13 cellular contexts compared by ENCODE assay signal in the genomic region with DNA sequence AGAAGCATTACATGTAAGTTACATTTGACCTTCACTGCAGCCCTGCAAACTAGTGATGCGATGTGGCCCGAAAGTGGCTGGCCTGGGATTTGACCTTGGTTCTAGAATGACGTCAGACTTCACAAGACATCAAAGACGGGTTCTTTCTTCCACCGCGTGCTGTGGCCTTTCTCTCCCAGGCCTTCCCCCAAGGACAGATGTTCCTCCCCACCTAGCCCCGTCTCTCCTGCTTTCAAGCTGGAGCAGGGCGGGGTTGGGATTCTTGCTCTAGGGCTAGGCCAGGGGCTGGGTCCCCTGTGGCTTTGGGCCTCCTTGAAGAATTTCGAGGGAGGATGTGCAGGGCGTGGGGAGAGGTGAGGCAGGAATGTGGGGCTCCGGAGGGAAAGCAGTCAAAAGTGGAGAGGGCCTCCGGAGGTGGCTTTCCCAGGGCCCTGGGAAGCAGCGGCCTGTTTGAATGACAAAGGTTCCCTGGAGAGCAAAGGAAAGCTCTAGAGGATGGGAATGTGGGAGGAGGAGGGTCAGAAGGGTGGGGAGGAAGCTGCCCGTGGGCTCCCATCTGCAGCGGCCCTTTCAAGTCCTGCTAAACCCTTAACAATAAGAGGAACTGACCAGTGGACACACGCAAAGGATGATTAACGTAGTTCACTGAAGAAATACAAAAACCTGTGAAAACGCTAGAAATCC. TPM values are rescaled to one million over a fixed set of nuclear protein-coding genes. Genes with fewer than 3 reads are reported as not detected.
DNase-seq lines count a peak whose midpoint lies in the region; TF ChIP-seq lines count a peak whose summit lies in the region.
"Had no signal": no experiment of that assay in that cellular context is flagged by ENCODE, and none has a peak within 500 bp of the region (broad histone marks: within the 10 kb centered on the region; RNA-seq: fewer than 3 reads in every experiment).

No MANE protein-coding gene starts in this region.

- no peak overlapping the region for H2AFZ ChIP-seq in Loucy (ENCODE audit: low read length)
- H2AFZ ChIP-seq in mesenchymal stem cell (ENCODE audit: low read depth, low read length) = no peak overlapping the region

- peak; percentile 33 for DNase-seq in mesenchymal stem cell
- no peak for DNase-seq in type B pancreatic cell (ENCODE audit: extremely low spot score, unreplicated experiment)
- DNase-seq in NCI-H2107 (lab: John Stamatoyannopoulos, UW) = no peak
- DNase-seq in OCI-M2 (lab: John Stamatoyannopoulos, UW; ENCODE audit: unreplicated experiment) = no peak
- no peak for DNase-seq in NCI-H2029 (lab: John Stamatoyannopoulos, UW)
- DNase-seq: activated T-cell treated with anti-CD3 and anti-CD28 coated beads for 4 hours; NCI-H1694; stimulated activated CD4-positive, alpha-beta T cell treated with anti-CD3 and anti-CD28 coated beads, Interleukin-4, amount 100 ng/mL, for 1 hour; T-helper 1 cell had no signal

- peak overlapping the region; percentile 96 for H3K27ac ChIP-seq in ectodermal cell (ENCODE audit: insufficient read depth, low read depth, low read length, poor library complexity, severe bottlenecking)
- H3K27ac ChIP-seq in mesenchymal stem cell (ENCODE audit: low read length, poor library complexity, severe bottlenecking) = peak overlapping the region; percentile 38
- H3K27ac ChIP-seq: C4-2B, coronary artery had no signal

- no peaks in the 10 kb centered on the region for H3K79me2 ChIP-seq in Loucy (ENCODE audit: insufficient read depth, low read length)

- H3K27me3 ChIP-seq in Loucy (ENCODE audit: insufficient read depth, low read length, poor library complexity, severe bottlenecking) (no peaks in the 10 kb centered on the region), ectodermal cell (ENCODE audit: control insufficient read depth, insufficient read depth, low read length, poor library complexity, severe bottlenecking) (no peaks in the 10 kb centered on the region), mesenchymal stem cell (ENCODE audit: control insufficient read depth in 1 of 2, insufficient read depth in 1 of 2, low read length in 2 of 2) (peaks cover 4 to 68% of the 10 kb centered on the region in 2 experiments)

- peaks cover 3% of the 10 kb centered on the region for H3K27me3 Mint-ChIP-seq in type B pancreatic cell

- H3K9me2 ChIP-seq in Loucy (replicated peaks; ENCODE audit: low read depth, low read length) = no peaks in the 10 kb centered on the region

- H3K9me3 ChIP-seq in Loucy (ENCODE audit: insufficient read depth, low read depth, low read length) (no peaks in the 10 kb centered on the region), ectodermal cell (ENCODE audit: control insufficient read depth, low read length) (no peaks in the 10 kb centered on the region), mesenchymal stem cell (ENCODE audit: control insufficient read depth, low read length) (no peaks in the 10 kb centered on the region)

- H3K4me3 Mint-ChIP-seq in type B pancreatic cell = peak overlapping the region; percentile 68

- H3K9me3 Mint-ChIP-seq in type B pancreatic cell = peaks cover 4% of the 10 kb centered on the region

- TF ChIP-seq CTCF in Loucy (conservative IDR thresholded peaks at IDR 0.05; ENCODE audit: low read length) = no peak
- TF ChIP-seq CTCF in type B pancreatic cell (conservative IDR thresholded peaks at IDR 0.05) = peak; percentile 34

- no peak overlapping the region for H2BK12ac ChIP-seq in mesenchymal stem cell (ENCODE audit: low read length in 2 of 2)

- H3K4me1 ChIP-seq in Loucy (ENCODE audit: insufficient read depth, low read length, poor library complexity, severe bottlenecking) (peaks cover 11% of the 10 kb centered on the region), ectodermal cell (ENCODE audit: control insufficient read depth, insufficient read depth, low read length) (peaks cover 44% of the 10 kb centered on the region), mesenchymal stem cell (ENCODE audit: control insufficient read depth, insufficient read depth, low read depth, low read length) (peaks cover 10% of the 10 kb centered on the region)

- no peak overlapping the region for H4K8ac ChIP-seq in mesenchymal stem cell (ENCODE audit: low read length)

- H3K36me3 ChIP-seq in Loucy (ENCODE audit: insufficient read depth, low read length) = no peaks in the 10 kb centered on the region
- H3K36me3 ChIP-seq in ectodermal cell (ENCODE audit: control insufficient read depth, insufficient read depth, low read length) = no peaks in the 10 kb centered on the region
- H3K36me3 ChIP-seq in mesenchymal stem cell (ENCODE audit: control insufficient read depth in 1 of 2, insufficient read depth in 2 of 2, low read depth in 1 of 2, low read length in 2 of 2) = no peaks in the 10 kb centered on the region

- H3K9ac ChIP-seq in Loucy (ENCODE audit: low read depth, low read length, poor library complexity, severe bottlenecking) (no peak overlapping the region), mesenchymal stem cell (ENCODE audit: low read length) (no peak overlapping the region)

- WGBS in ectodermal cell, 2 experiments = 1% methylated on average over 16 to 18 of the region's 18 CpGs
- 27% methylated on average over 15 of the region's 18 CpGs for WGBS in mesenchymal stem cell

- H2BK120ac ChIP-seq in mesenchymal stem cell (ENCODE audit: low read depth, low read length) = no peak overlapping the region

- no peak overlapping the region for H2AK5ac ChIP-seq in mesenchymal stem cell (ENCODE audit: low read length, severe bottlenecking)

- no peak overlapping the region for H3K23ac ChIP-seq in mesenchymal stem cell (ENCODE audit: low read length in 2 of 2)

- H4K20me1 ChIP-seq in Loucy (ENCODE audit: insufficient read depth, low read length, poor library complexity, severe bottlenecking) = no peaks in the 10 kb centered on the region

- peak overlapping the region; percentile 14 for H3K4me2 ChIP-seq in Loucy (ENCODE audit: low read depth, low read length, poor library complexity, severe bottlenecking)
- no peak overlapping the region for H3K4me2 ChIP-seq in mesenchymal stem cell (ENCODE audit: low read length, poor library complexity, severe bottlenecking)

- no peak overlapping the region for H2BK5ac ChIP-seq in mesenchymal stem cell (ENCODE audit: low read depth, low read length, poor library complexity, severe bottlenecking)

- no peak overlapping the region for H3K4ac ChIP-seq in mesenchymal stem cell (ENCODE audit: low read depth in 1 of 2, low read length in 2 of 2)

- no peaks in the 10 kb centered on the region for H3K36me3 Mint-ChIP-seq in type B pancreatic cell

- H3F3A ChIP-seq in Loucy (ENCODE audit: low read depth) = no peaks in the 10 kb centered on the region

- H3K4me3 ChIP-seq in Loucy (ENCODE audit: low read length, poor library complexity, severe bottlenecking) (no peak overlapping the region), ectodermal cell (ENCODE audit: insufficient read depth, low read depth, low read length) (peak overlapping the region; percentile 20), mesenchymal stem cell (ENCODE audit: insufficient read depth in 1 of 2, low read depth in 1 of 2, low read length in 2 of 2) (no peak overlapping the region)
- H3K4me3 ChIP-seq: coronary artery had no signal

- no peaks in the 10 kb centered on the region for H3K79me1 ChIP-seq in mesenchymal stem cell (replicated peaks; ENCODE audit: low read length, poor library complexity, severe bottlenecking)

- H3K14ac ChIP-seq in mesenchymal stem cell (ENCODE audit: low read length in 2 of 2) = no peak overlapping the region

- peaks cover 32% of the 10 kb centered on the region for H3K4me1 Mint-ChIP-seq in type B pancreatic cell (ENCODE audit: unreplicated experiment)

- H3K18ac ChIP-seq in mesenchymal stem cell (ENCODE audit: low read depth in 1 of 2, low read length in 2 of 2) = no peak overlapping the region

- H3K27ac Mint-ChIP-seq in type B pancreatic cell = peak overlapping the region; percentile 99

- H4K91ac ChIP-seq in mesenchymal stem cell (ENCODE audit: low read length) = no peak overlapping the region

- H2BK15ac ChIP-seq in mesenchymal stem cell (ENCODE audit: low read depth, poor library complexity, severe bottlenecking) = no peak overlapping the region

RNA-seq across cellular contexts. Expression of gene SLC2A1, which starts 49.9 kb away (rescaled TPM):
- 162 TPM for polyA plus RNA-seq in ectodermal cell (2013, experiment 1 of 4)
- 192 TPM for polyA plus RNA-seq in ectodermal cell (2013, experiment 2 of 4)
- 137 TPM for polyA plus RNA-seq in ectodermal cell (2013, experiment 3 of 4)
- polyA plus RNA-seq in ectodermal cell (2013, experiment 4 of 4) = 147 TPM
- polyA plus RNA-seq in mesenchymal stem cell (2013, experiment 1 of 2) = 64.6 TPM
- 64.8 TPM for polyA plus RNA-seq in mesenchymal stem cell (2013, experiment 2 of 2)
- total RNA-seq in type B pancreatic cell (ENCODE audit: low replicate concordance) = 192 and 706 TPM in 2 replicates
